Comparison of ENCODE assay signal across 13 cellular contexts in genomic region chr20:13718161-13718560, GRCh38.
A peak's percentile ranks its signal among the peaks of the same experiment; 100 is the strongest.
DNase-seq lines count a peak whose midpoint lies in the region; ATAC-seq lines count a peak whose summit lies in the region.
"Had no signal": no experiment of that assay in that cellular context is flagged by ENCODE, and none has a peak within 500 bp of the region (broad histone marks: within the 10 kb centered on the region; RNA-seq: fewer than 3 reads in every experiment).

No MANE protein-coding gene starts in this region.

- DNase-seq in DMS153 (lab: John Stamatoyannopoulos, UW): no peak
- DNase-seq in KG1 (lab: John Stamatoyannopoulos, UW): no peak
- no peak for DNase-seq in amniotic stem cell (lab: John Stamatoyannopoulos, UW)
- no peak for DNase-seq in glomerular visceral epithelial cell (ENCODE audit: extremely low spot score)
- DNase-seq: activated naive CD4-positive, alpha-beta T cell treated with anti-CD3 and anti-CD28 coated beads, Interleukin-2, amount 10 ng/mL, durations not matched to agents 7 days and 5 days; kidney; NCI-H146; NCI-H82 had no signal

- ATAC-seq in GM18498 (IDR thresholded peaks at IDR 0.05; ENCODE audit: unreplicated experiment) (peak; percentile 29), GM19455 (IDR thresholded peaks at IDR 0.05; ENCODE audit: unreplicated experiment) (peak; percentile 41), HG02798 (IDR thresholded peaks at IDR 0.05; ENCODE audit: poor library complexity, unreplicated experiment) (peak; percentile 23), HG03439 (IDR thresholded peaks at IDR 0.05; ENCODE audit: unreplicated experiment) (peak; percentile 43)
- ATAC-seq: K562 had no signal
